ENCODE assay signal across 1 cellular context in the genomic region with DNA sequence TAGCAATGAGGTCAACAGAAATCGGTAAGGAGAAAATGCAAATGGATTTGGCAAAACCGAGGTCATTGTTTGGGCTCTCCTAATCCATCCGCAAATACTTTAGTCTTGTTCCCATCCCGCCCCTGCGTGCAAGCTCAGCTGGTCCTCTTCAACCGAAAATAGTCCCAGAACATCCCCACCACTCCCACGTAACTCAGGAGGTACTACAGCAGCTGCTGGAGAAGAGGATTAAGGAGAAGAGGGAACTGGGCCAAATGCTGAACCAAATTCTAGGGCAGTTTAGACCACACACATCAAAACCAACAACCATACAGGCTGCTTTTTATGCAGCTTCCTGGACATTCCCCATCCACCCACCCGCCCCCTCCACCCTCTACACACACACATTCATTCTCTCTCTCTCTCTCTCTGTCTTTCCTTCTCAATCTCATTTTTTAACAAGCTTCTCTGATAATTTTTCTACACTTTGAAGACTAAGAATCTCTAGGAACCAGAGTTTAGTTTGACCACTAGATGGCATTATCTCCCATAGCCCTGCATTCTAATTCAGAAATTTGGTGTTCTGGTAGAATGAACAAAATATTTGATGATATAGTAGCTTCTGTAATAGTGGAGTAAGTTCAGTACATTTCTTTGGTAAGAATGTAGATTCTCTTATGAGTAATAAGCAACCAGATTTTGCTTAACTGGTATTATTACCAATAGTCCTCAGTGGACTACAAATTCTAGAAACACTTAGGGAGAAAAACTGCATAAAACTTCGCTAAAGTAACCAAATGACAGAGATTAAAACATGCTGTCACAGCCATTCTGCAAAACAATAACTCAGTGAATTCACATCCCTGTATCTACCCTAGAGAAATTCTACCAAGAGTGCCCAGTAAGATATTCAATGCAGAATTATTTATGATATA.
TF ChIP-seq lines count a peak whose summit lies in the region.

No MANE protein-coding gene starts in this region.

TF ChIP-seq in SK-N-SH treated with all-trans-retinoic acid at 6 μM for 48 hours, 23 proteins besides CTCF, POLR2A, EP300 and RAD21 (continued from another document):
- TF ChIP-seq, protein P1, sequence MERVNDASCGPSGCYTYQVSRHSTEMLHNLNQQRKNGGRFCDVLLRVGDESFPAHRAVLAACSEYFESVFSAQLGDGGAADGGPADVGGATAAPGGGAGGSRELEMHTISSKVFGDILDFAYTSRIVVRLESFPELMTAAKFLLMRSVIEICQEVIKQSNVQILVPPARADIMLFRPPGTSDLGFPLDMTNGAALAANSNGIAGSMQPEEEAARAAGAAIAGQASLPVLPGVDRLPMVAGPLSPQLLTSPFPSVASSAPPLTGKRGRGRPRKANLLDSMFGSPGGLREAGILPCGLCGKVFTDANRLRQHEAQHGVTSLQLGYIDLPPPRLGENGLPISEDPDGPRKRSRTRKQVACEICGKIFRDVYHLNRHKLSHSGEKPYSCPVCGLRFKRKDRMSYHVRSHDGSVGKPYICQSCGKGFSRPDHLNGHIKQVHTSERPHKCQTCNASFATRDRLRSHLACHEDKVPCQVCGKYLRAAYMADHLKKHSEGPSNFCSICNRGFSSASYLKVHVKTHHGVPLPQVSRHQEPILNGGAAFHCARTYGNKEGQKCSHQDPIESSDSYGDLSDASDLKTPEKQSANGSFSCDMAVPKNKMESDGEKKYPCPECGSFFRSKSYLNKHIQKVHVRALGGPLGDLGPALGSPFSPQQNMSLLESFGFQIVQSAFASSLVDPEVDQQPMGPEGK (CRISPR knock-in tag; IDR thresholded peaks at IDR 0.05; ENCODE audit: borderline replicate concordance) = no peak
